ENCODE assay signal across 18 cellular contexts in the genomic region with DNA sequence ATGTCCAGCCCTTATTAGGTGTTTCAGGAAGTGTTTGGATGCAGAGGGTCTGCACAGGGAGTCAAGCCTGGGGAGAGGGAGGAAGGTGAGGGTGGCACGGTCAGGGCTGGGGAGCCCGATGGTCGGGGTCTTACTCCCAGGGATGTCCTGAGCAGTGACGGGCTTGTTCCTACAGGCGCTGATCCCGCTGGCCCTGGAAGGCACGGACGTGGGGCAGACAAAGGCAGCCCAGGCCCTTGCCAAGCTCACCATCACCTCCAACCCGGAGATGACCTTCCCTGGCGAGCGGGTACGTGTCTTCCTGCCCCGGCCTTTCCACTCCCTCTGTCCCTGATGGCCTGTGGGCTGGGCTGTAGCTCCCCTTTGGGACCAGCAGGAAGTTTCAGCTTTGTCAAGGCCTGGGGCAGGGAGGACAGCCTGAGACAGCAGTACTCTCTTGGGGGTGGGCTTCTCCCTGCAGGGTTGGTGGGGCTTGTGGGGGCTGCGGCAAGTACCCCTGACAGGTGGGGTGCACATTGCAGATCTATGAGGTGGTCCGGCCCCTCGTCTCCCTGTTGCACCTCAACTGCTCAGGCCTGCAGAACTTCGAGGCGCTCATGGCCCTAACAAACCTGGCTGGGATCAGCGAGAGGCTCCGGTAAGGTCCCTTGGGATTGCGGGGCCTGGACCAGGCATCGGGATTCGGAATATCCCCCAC.
"Had no signal": no experiment of that assay in that cellular context is flagged by ENCODE, and none has a peak within 500 bp of the region (broad histone marks: within the 10 kb centered on the region; RNA-seq: fewer than 3 reads in every experiment).

No MANE protein-coding gene starts in this region.

- H3K4me1 Mint-ChIP-seq: neural crest cell had no signal

- H3K4me3 Mint-ChIP-seq: activated CD4-positive, alpha-beta memory T cell treated with anti-CD3 and anti-CD28 coated beads for 36 hours; activated CD4-positive, alpha-beta T cell treated with anti-CD3 and anti-CD28 coated beads for 36 hours; activated T-cell treated with anti-CD3 and anti-CD28 coated beads, Interleukin-2, amount 50 U/mL, for 24 hours; mesothelial cell of epicardium; neural crest cell; stimulated activated effector memory CD8-positive, alpha-beta T cell treated with anti-CD3 and anti-CD28 coated beads, Interleukin-12 subunit alpha, Interleukin-12 subunit beta, amount 100 ng/mL, for 72 hours; T-helper 17 cell had no signal

- H3K27ac Mint-ChIP-seq: activated CD4-positive, alpha-beta memory T cell treated with anti-CD3 and anti-CD28 coated beads for 36 hours; activated CD4-positive, alpha-beta T cell treated with anti-CD3 and anti-CD28 coated beads for 36 hours; mesothelial cell of epicardium; T-helper 17 cell had no signal

- H3K9me3 Mint-ChIP-seq: activated CD4-positive, alpha-beta memory T cell treated with anti-CD3 and anti-CD28 coated beads for 36 hours; activated naive CD4-positive, alpha-beta T cell treated with anti-CD3 and anti-CD28 coated beads, Interleukin-2, amount 50 U/mL, for 72 hours; activated T-cell treated with anti-CD3 and anti-CD28 coated beads, Interleukin-2, amount 50 U/mL, for 24 hours; mesothelial cell of epicardium; neural crest cell; stimulated activated effector memory CD8-positive, alpha-beta T cell treated with anti-CD3 and anti-CD28 coated beads, Interleukin-12 subunit alpha, Interleukin-12 subunit beta, amount 100 ng/mL, for 72 hours had no signal

- H3K27me3 ChIP-seq: gastrocnemius medialis, heart right ventricle, ovary, sigmoid colon had no signal

- ATAC-seq: activated CD4-positive, alpha-beta T cell treated with anti-CD3 and anti-CD28 coated beads for 36 hours; activated naive CD4-positive, alpha-beta T cell treated with anti-CD3 and anti-CD28 coated beads, Interleukin-2, amount 50 U/mL, for 72 hours; gastrocnemius medialis; heart right ventricle; left cardiac atrium; stimulated activated effector memory CD8-positive, alpha-beta T cell treated with anti-CD3 and anti-CD28 coated beads, Interleukin-12 subunit alpha, Interleukin-12 subunit beta, amount 100 ng/mL, for 72 hours; T-helper 17 cell had no signal

- H3K27me3 Mint-ChIP-seq: activated CD4-positive, alpha-beta memory T cell treated with anti-CD3 and anti-CD28 coated beads for 36 hours; activated CD4-positive, alpha-beta T cell treated with anti-CD3 and anti-CD28 coated beads for 36 hours; activated T-cell treated with anti-CD3 and anti-CD28 coated beads, Interleukin-2, amount 50 U/mL, for 24 hours; T-helper 17 cell had no signal

- H3K4me3 ChIP-seq: gastrocnemius medialis, heart right ventricle, lung, ovary, sigmoid colon had no signal

- H3K9me3 ChIP-seq: gastrocnemius medialis, heart right ventricle, ovary, sigmoid colon had no signal

- H3K36me3 ChIP-seq: ovary had no signal

- DNase-seq: activated CD4-positive, alpha-beta memory T cell treated with anti-CD3 and anti-CD28 coated beads for 36 hours; activated CD4-positive, alpha-beta T cell treated with anti-CD3 and anti-CD28 coated beads for 36 hours; activated effector memory CD4-positive, alpha-beta T cell treated with Interleukin-2 at 50 U/mL for 16 hours; activated T-cell treated with anti-CD3 and anti-CD28 coated beads, Interleukin-2, amount 50 U/mL, for 24 hours; effector memory CD4-positive, alpha-beta T cell; gastrocnemius medialis; heart right ventricle; left cardiac atrium; sigmoid colon; stimulated activated CD4-positive, alpha-beta T cell treated with anti-CD3 and anti-CD28 coated beads, Interleukin-12 subunit alpha, Interleukin-12 subunit beta, amount 100 ng/mL, for 4 hours; stimulated activated CD4-positive, alpha-beta T cell treated with anti-CD3 and anti-CD28 coated beads, Interleukin-2, amount 100 ng/mL, for 24 hours; T-helper 17 cell had no signal

- H3K27ac ChIP-seq: gastrocnemius medialis, heart right ventricle, ovary, sigmoid colon had no signal
